ENCODE assay signal across 21 cellular contexts in genomic region chr16:6362321-6362720, GRCh38.
"Had no signal": no experiment of that assay in that cellular context is flagged by ENCODE, and none has a peak within 500 bp of the region (broad histone marks: within the 10 kb centered on the region; RNA-seq: fewer than 3 reads in every experiment).

No MANE protein-coding gene starts in this region.

- FAIRE-seq: HepG2 had no signal

- H3K27me3 ChIP-seq: MG63 had no signal

- H3K27ac ChIP-seq: RWPE1, SK-N-MC had no signal

- H3K36me3 ChIP-seq: MG63 had no signal

- H3K4me3 ChIP-seq: MG63, SK-N-MC had no signal

- H3K9me3 ChIP-seq: MG63 had no signal

- DNase-seq: IMR-90; Karpas-422; KG1; MG63; NCI-H1092; NCI-H1105 treated with DMSO at 0.1 percent for 48 hours; NCI-H1436; NCI-H1930; NCI-H2171 treated with DMSO at 0.1 percent for 48 hours; NCI-H345; NCI-H446 treated with DMSO at 0.1 percent for 48 hours; NCI-H510A treated with DMSO at 0.1 percent for 48 hours; NCI-H526 treated with DMSO at 0.1 percent for 48 hours; NCI-H748 treated with DMSO at 0.1 percent for 48 hours; NK-92 treated with Interleukin-12 subunit alpha and Interleukin-12 subunit beta, amount 100 ng/mL, for 24 hours; PC-3; SHP77; T-helper 2 cell had no signal
